Comparison of ENCODE assay signal across 10 cellular contexts in the genomic region with DNA sequence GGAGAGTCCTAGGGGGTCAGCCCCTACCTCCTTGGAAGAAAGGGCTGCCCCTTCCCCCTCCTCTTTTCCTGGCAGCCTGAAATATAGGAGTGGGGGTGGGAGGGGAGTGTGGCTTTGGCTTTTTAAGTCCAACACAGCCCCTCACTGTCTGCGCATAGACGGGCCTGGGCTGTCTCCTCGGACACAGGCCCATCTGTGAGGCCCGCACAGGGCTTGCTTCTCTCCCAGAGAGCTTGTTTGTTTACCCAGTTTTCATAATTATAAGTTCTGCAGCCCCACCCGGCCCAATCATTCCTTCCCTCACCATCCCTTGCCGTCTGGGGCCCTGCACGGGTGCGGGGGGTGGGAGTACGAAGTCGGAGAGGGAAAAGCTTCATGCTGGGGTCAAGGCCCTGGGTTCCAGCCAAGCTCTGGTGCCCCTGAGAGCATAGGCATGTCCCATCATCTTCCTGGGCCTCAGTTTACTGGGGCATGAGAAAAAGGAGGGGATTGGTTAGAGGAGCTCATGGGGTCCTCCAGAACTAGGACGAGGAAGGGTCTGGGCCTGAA. TPM values are rescaled to one million over a fixed set of nuclear protein-coding genes. Genes with fewer than 3 reads are reported as not detected.
A peak's percentile ranks its signal among the peaks of the same experiment; 100 is the strongest.
DNase-seq lines count a peak whose midpoint lies in the region; ATAC-seq and TF ChIP-seq lines count a peak whose summit lies in the region.
"Had no signal": no experiment of that assay in that cellular context is flagged by ENCODE, and none has a peak within 500 bp of the region (broad histone marks: within the 10 kb centered on the region; RNA-seq: fewer than 3 reads in every experiment).

No MANE protein-coding gene starts in this region.

- H3K27me3 Mint-ChIP-seq in CD4-positive, CD25-positive, alpha-beta regulatory T cell: no peaks in the 10 kb centered on the region
- no peaks in the 10 kb centered on the region for H3K27me3 Mint-ChIP-seq in endodermal cell (ENCODE audit: insufficient read depth)

- H3K4me1 Mint-ChIP-seq in CD4-positive, CD25-positive, alpha-beta regulatory T cell: peaks cover 0 to 87% (median 37%) of the 10 kb centered on the region in 4 donors
- peaks cover 4% of the 10 kb centered on the region for H3K4me1 Mint-ChIP-seq in endodermal cell

- peak overlapping the region; percentile 79 to 89 (median 86) for H3K4me3 Mint-ChIP-seq in CD4-positive, CD25-positive, alpha-beta regulatory T cell
- H3K4me3 Mint-ChIP-seq in endodermal cell: no peak overlapping the region

- H3K36me3 ChIP-seq in CD4-positive, CD25-positive, alpha-beta regulatory T cell (ENCODE audit: control insufficient read depth, insufficient read depth, low read length): no peaks in the 10 kb centered on the region
- peaks cover 0 to 16% (median 0%) of the 10 kb centered on the region in 3 donors for H3K36me3 ChIP-seq in Peyer's patch
- no peaks in the 10 kb centered on the region for H3K36me3 ChIP-seq in endodermal cell (ENCODE audit: control insufficient read depth, insufficient read depth, low read length)
- H3K36me3 ChIP-seq in prostate gland: no peaks in the 10 kb centered on the region
- H3K36me3 ChIP-seq: neutrophil had no signal

- no peaks in the 10 kb centered on the region for H3K27me3 ChIP-seq in CD4-positive, CD25-positive, alpha-beta regulatory T cell (ENCODE audit: control insufficient read depth, insufficient read depth, low read length)
- H3K27me3 ChIP-seq in Peyer's patch (no peaks in the 10 kb centered on the region), endodermal cell (ENCODE audit: control insufficient read depth, insufficient read depth, low read length, poor library complexity, severe bottlenecking) (no peaks in the 10 kb centered on the region), prostate gland (replicated peaks; ENCODE audit: insufficient read depth) (no peaks in the 10 kb centered on the region)

- no peaks in the 10 kb centered on the region for H3K9me3 ChIP-seq in CD4-positive, CD25-positive, alpha-beta regulatory T cell (ENCODE audit: control insufficient read depth in 2 of 2, low read length in 2 of 2)
- H3K9me3 ChIP-seq in Peyer's patch: no peaks in the 10 kb centered on the region
- H3K9me3 ChIP-seq in endodermal cell (ENCODE audit: control insufficient read depth, low read length): no peaks in the 10 kb centered on the region
- H3K9me3 ChIP-seq in prostate gland: no peaks in the 10 kb centered on the region
- H3K9me3 ChIP-seq: neutrophil had no signal

- H3K9ac ChIP-seq in endodermal cell (ENCODE audit: extremely low read depth, low read length, poor library complexity, severe bottlenecking): no peak overlapping the region

- DNase-seq in CD4-positive, CD25-positive, alpha-beta regulatory T cell: no peak
- DNase-seq in Peyer's patch (peak in 1 of 3 donors; percentile 38), endodermal cell (no peak), prostate gland (ENCODE audit: low spot score) (no peak), NCI-H2107 treated with DMSO at 0.1 percent for 48 hours (lab: John Stamatoyannopoulos, UW; ENCODE audit: unreplicated experiment) (no peak), GF-D8 (lab: John Stamatoyannopoulos, UW) (no peak)
- DNase-seq: activated CD4-positive, alpha-beta T cell treated with anti-CD3 and anti-CD28 coated beads for 4 hours had no signal

- H3K36me3 Mint-ChIP-seq in CD4-positive, CD25-positive, alpha-beta regulatory T cell: peaks cover 13% of the 10 kb centered on the region
- H3K36me3 Mint-ChIP-seq in endodermal cell (ENCODE audit: low read depth): peaks cover 8% of the 10 kb centered on the region

- intact Hi-C loops in prostate gland (cut with DNase I): no loop called here

- peak overlapping the region; percentile 30 for H3K27ac ChIP-seq in CD4-positive, CD25-positive, alpha-beta regulatory T cell (ENCODE audit: insufficient read depth, low read length, poor library complexity, severe bottlenecking)
- H3K27ac ChIP-seq in Peyer's patch: peak overlapping the region; percentile 55 to 84 (median 60)
- peak overlapping the region; percentile 83 for H3K27ac ChIP-seq in endodermal cell (ENCODE audit: low read depth, low read length)
- H3K27ac ChIP-seq in prostate gland: peak overlapping the region; percentile 76 to 77
- H3K27ac ChIP-seq: neutrophil had no signal

- H3K4me1 ChIP-seq in CD4-positive, CD25-positive, alpha-beta regulatory T cell (ENCODE audit: control insufficient read depth, insufficient read depth, low read length, poor library complexity, severe bottlenecking): peaks cover 49% of the 10 kb centered on the region
- H3K4me1 ChIP-seq in Peyer's patch (peaks cover 6 to 85% (median 27%) of the 10 kb centered on the region in 4 donors), endodermal cell (ENCODE audit: control insufficient read depth, insufficient read depth, low read length) (peaks cover 15% of the 10 kb centered on the region), prostate gland (replicated peaks) (peaks cover 61% of the 10 kb centered on the region)

- 74 to 85% methylated on average over 10 to 11 of the region's 11 CpGs for WGBS in endodermal cell (ENCODE audit: insufficient coverage in 1 of 2, insufficient read length in 1 of 2), 2 experiments
- WGBS in prostate gland: 55% methylated on average over 11 of the region's 11 CpGs

- H3K4me3 ChIP-seq in CD4-positive, CD25-positive, alpha-beta regulatory T cell (ENCODE audit: low read depth, low read length): peak overlapping the region; percentile 44
- H3K4me3 ChIP-seq in Peyer's patch: no peak overlapping the region
- no peak overlapping the region for H3K4me3 ChIP-seq in endodermal cell (ENCODE audit: low read length)
- no peak overlapping the region for H3K4me3 ChIP-seq in prostate gland

- ATAC-seq in CD4-positive, CD25-positive, alpha-beta regulatory T cell (ENCODE audit: low read depth in 2 of 2): no peak
- no peak for ATAC-seq in HG02642 (IDR thresholded peaks at IDR 0.05; ENCODE audit: poor library complexity, unreplicated experiment)
- ATAC-seq in GM19452 (IDR thresholded peaks at IDR 0.05; ENCODE audit: unreplicated experiment): no peak

- no peak for TF ChIP-seq POLR2A in Peyer's patch (IDR thresholded peaks at IDR 0.05)
- TF ChIP-seq POLR2A in prostate gland (IDR thresholded peaks at IDR 0.05): no peak

- no peak for TF ChIP-seq CTCF in Peyer's patch (IDR thresholded peaks at IDR 0.05)
- TF ChIP-seq CTCF in endodermal cell (conservative IDR thresholded peaks at IDR 0.05): no peak
- TF ChIP-seq CTCF in prostate gland (IDR thresholded peaks at IDR 0.05): no peak

- no peaks in the 10 kb centered on the region for H3K9me3 Mint-ChIP-seq in CD4-positive, CD25-positive, alpha-beta regulatory T cell
- H3K9me3 Mint-ChIP-seq in endodermal cell: no peaks in the 10 kb centered on the region

- peak overlapping the region; percentile 91 to 97 (median 94) for H3K27ac Mint-ChIP-seq in CD4-positive, CD25-positive, alpha-beta regulatory T cell
- H3K27ac Mint-ChIP-seq in endodermal cell: peak overlapping the region; percentile 30

RNA-seq across cellular contexts. Expression of a gene that starts 54.0 kb away (rescaled TPM):
- 1.3 TPM for total RNA-seq in CD4-positive, CD25-positive, alpha-beta regulatory T cell
- 1 to 10 TPM in 1 of 4 donors, under 1 TPM in 3; 0.07 to 1.3 (median 0.19) TPM for polyA plus RNA-seq in CD4-positive, CD25-positive, alpha-beta regulatory T cell
- 10 to 100 TPM in 2 of 4 donors, 1 to 10 TPM in 2; 4.4 to 90.8 (median 12.6) TPM for total RNA-seq in Peyer's patch
- total RNA-seq in endodermal cell: 10 to 100 TPM; 27.8 to 46.8 TPM
- polyA plus RNA-seq in endodermal cell (2013, experiment 1 of 2): 36.9 TPM
- polyA plus RNA-seq in endodermal cell (2013, experiment 2 of 2): 33.8 TPM
- total RNA-seq in prostate gland: 10 to 100 TPM; 32.2 to 47.6 TPM

Comparison
In these comparisons a context has a peak if more than half of its experiments do, and no peak if none do; other contexts are left out.
1. H3K27ac ChIP-seq: peak in every context shown above with its lines; median percentile 83 in endodermal cell; 76 in prostate gland; 60 in Peyer's patch; 30 in CD4-positive, CD25-positive, alpha-beta regulatory T cell.